28 cellular contexts compared by ENCODE assay signal in the genomic region with DNA sequence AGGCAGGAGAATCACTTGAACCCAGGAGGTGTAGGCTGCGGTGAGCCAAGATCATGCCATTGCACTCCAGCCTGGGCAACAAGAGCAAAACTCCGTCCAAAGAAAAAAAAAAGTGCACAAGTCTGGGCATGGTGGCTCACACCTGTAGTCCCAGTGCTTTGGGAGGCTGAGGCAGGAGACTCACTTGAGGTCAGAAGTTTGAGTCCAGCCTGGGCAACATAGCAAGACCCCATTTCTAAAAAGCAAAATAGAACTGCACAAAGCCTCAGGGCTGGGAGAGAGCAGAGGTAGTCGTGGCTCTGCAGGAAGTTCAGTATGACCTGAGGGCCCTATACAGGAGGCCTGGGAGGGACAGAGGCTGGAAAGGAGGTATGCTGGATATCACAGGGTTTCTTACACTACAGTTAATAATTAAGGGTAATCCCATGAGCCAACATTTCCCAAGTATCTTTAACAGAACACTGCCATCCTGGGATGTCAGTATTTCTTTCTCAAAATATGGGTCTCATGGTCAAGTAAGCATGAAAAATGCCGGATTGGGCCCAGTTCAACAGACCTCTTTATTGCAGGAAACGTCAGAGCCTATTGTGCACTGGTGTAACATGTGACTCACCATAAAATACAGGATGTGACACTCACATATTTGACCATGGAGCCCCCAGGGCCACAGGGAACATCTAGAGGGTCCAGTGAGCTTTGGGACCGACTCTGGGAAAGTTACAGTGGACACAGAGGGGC. TPM values are rescaled to one million over a fixed set of nuclear protein-coding genes. Genes with fewer than 3 reads are reported as not detected.
DNase-seq lines count a peak whose midpoint lies in the region; ATAC-seq and TF ChIP-seq lines count a peak whose summit lies in the region.
"Had no signal": no experiment of that assay in that cellular context is flagged by ENCODE, and none has a peak within 500 bp of the region (broad histone marks: within the 10 kb centered on the region; RNA-seq: fewer than 3 reads in every experiment).

No MANE protein-coding gene starts in this region.

- ATAC-seq in WTC11: no peak
- ATAC-seq: body of pancreas, sciatic nerve, SK-N-SH treated with all-trans-retinoic acid at 6 μM for 48 hours, T-helper 17 cell had no signal

- H3K36me3 Mint-ChIP-seq in WTC11 (no peaks in the 10 kb centered on the region), neural crest cell (ENCODE audit: low read depth) (no peaks in the 10 kb centered on the region)
- H3K36me3 Mint-ChIP-seq in activated CD4-positive, alpha-beta memory T cell treated with anti-CD3 and anti-CD28 coated beads, Interleukin-2, amount 10 ng/mL, durations not matched to agents 7 days and 5 days (ENCODE audit: low read depth): peaks cover 15% of the 10 kb centered on the region

- POLR2A ChIA-PET in WTC11 (lab: Charles Lee): no interaction called here
- POLR2A ChIA-PET in activated CD4-positive, alpha-beta memory T cell treated with anti-CD3 and anti-CD28 coated beads, Interleukin-2, amount 10 ng/mL, durations not matched to agents 7 days and 5 days (lab: Charles Lee): no interaction called here

- H3K27me3 Mint-ChIP-seq in WTC11 (ENCODE audit: low read depth) (no peaks in the 10 kb centered on the region; the same call in 1 of the 2 replicates), neural crest cell (ENCODE audit: low read depth) (no peaks in the 10 kb centered on the region)
- H3K27me3 Mint-ChIP-seq in activated CD4-positive, alpha-beta memory T cell treated with anti-CD3 and anti-CD28 coated beads, Interleukin-2, amount 10 ng/mL, durations not matched to agents 7 days and 5 days: no peaks in the 10 kb centered on the region
- H3K27me3 Mint-ChIP-seq: dendritic cell treated with granulocyte-macrophage colony-stimulating factor and Interleukin-4, amounts not matched to agents 40 ng/mL and 50 ng/mL, for 4 days; IgD-negative memory B cell; T-helper 17 cell had no signal

- H3K27ac Mint-ChIP-seq in WTC11: no peak overlapping the region
- H3K27ac Mint-ChIP-seq in neural crest cell (ENCODE audit: unreplicated experiment): peak overlapping the region; percentile 39
- H3K27ac Mint-ChIP-seq in activated CD4-positive, alpha-beta memory T cell treated with anti-CD3 and anti-CD28 coated beads, Interleukin-2, amount 10 ng/mL, durations not matched to agents 7 days and 5 days: no peak overlapping the region
- H3K27ac Mint-ChIP-seq: activated naive CD4-positive, alpha-beta T cell treated with anti-CD3 and anti-CD28 coated beads for 36 hours; dendritic cell treated with granulocyte-macrophage colony-stimulating factor and Interleukin-4, amounts not matched to agents 40 ng/mL and 50 ng/mL, for 4 days; IgD-negative memory B cell; immature natural killer cell; progenitor cell of endocrine pancreas; T-helper 17 cell had no signal

- H3K4me3 Mint-ChIP-seq in WTC11 (no peak overlapping the region), neural crest cell (no peak overlapping the region)
- H3K4me3 Mint-ChIP-seq in activated CD4-positive, alpha-beta memory T cell treated with anti-CD3 and anti-CD28 coated beads, Interleukin-2, amount 10 ng/mL, durations not matched to agents 7 days and 5 days: no peak overlapping the region
- H3K4me3 Mint-ChIP-seq: activated naive CD4-positive, alpha-beta T cell treated with anti-CD3 and anti-CD28 coated beads for 36 hours; dendritic cell treated with granulocyte-macrophage colony-stimulating factor and Interleukin-4, amounts not matched to agents 40 ng/mL and 50 ng/mL, for 4 days; IgD-negative memory B cell; immature natural killer cell had no signal

- in situ Hi-C loops in ACHN (cut with HindIII; ENCODE audit: low pct_ligation_motif_present, low pct_unique_long_range_greater_than_20kb, low sequenced_read_pairs): no loop called here

- TF ChIP-seq CTCF in WTC11 (IDR thresholded peaks at IDR 0.05) (no peak), neural crest cell (conservative IDR thresholded peaks at IDR 0.05) (no peak)

- H3K4me1 Mint-ChIP-seq in WTC11 (peaks cover 9% of the 10 kb centered on the region), neural crest cell (no peaks in the 10 kb centered on the region)
- H3K4me1 Mint-ChIP-seq in activated CD4-positive, alpha-beta memory T cell treated with anti-CD3 and anti-CD28 coated beads, Interleukin-2, amount 10 ng/mL, durations not matched to agents 7 days and 5 days: peaks cover 14% of the 10 kb centered on the region

- CTCF ChIA-PET in WTC11 (lab: Charles Lee): no interaction called here
- CTCF ChIA-PET in activated CD4-positive, alpha-beta memory T cell treated with anti-CD3 and anti-CD28 coated beads, Interleukin-2, amount 10 ng/mL, durations not matched to agents 7 days and 5 days (lab: Charles Lee): no interaction called here

- no peaks in the 10 kb centered on the region for H3K9me3 Mint-ChIP-seq in WTC11
- no peaks in the 10 kb centered on the region for H3K9me3 Mint-ChIP-seq in neural crest cell
- no peaks in the 10 kb centered on the region for H3K9me3 Mint-ChIP-seq in activated CD4-positive, alpha-beta memory T cell treated with anti-CD3 and anti-CD28 coated beads, Interleukin-2, amount 10 ng/mL, durations not matched to agents 7 days and 5 days
- H3K9me3 Mint-ChIP-seq: activated naive CD4-positive, alpha-beta T cell treated with anti-CD3 and anti-CD28 coated beads for 36 hours; dendritic cell treated with granulocyte-macrophage colony-stimulating factor and Interleukin-4, amounts not matched to agents 40 ng/mL and 50 ng/mL, for 4 days; IgD-negative memory B cell; immature natural killer cell had no signal

- DNase-seq in ACHN: peak; percentile 98
- DNase-seq in WTC11 (ENCODE audit: low spot score): no peak
- DNase-seq in foreskin melanocyte: peak; percentile 54
- no peak for DNase-seq in neural crest cell (ENCODE audit: low read depth, low spot score)
- no peak for DNase-seq in superior temporal gyrus (ENCODE audit: extremely low spot score)
- no peak for DNase-seq in activated CD4-positive, alpha-beta memory T cell treated with anti-CD3 and anti-CD28 coated beads, Interleukin-2, amount 10 ng/mL, durations not matched to agents 7 days and 5 days
- DNase-seq in Kasumi-1 (lab: John Stamatoyannopoulos, UW): no peak
- DNase-seq in ureter (ENCODE audit: low spot score): no peak
- DNase-seq: activated CD4-positive, alpha-beta T cell treated with anti-CD3 and anti-CD28 coated beads, Interleukin-2, amount 50 U/mL, for 48 hours; activated CD4-positive, CD25-positive, alpha-beta regulatory T cell treated with anti-CD3 and anti-CD28 coated beads, Interleukin-2, amount 50 U/mL, for 72 hours; activated naive CD4-positive, alpha-beta T cell treated with anti-CD3 and anti-CD28 coated beads for 36 hours; adrenal gland; body of pancreas; Caco-2; GF-D8; immature natural killer cell; left ventricle myocardium inferior; NCI-H1092 treated with DMSO at 0.1 percent for 48 hours; NCI-H187 treated with DMSO at 0.1 percent for 48 hours; NCI-H526; OCI-M1; stimulated activated CD4-positive, alpha-beta T cell treated with anti-CD3 and anti-CD28 coated beads, Interleukin-2, amount 100 ng/mL, for 48 hours; T-helper 17 cell had no signal

TF ChIP-seq in WTC11, 78 proteins besides CTCF, POLR2A, EP300 and RAD21 (continues in another document):
- TF ChIP-seq, protein P1, sequence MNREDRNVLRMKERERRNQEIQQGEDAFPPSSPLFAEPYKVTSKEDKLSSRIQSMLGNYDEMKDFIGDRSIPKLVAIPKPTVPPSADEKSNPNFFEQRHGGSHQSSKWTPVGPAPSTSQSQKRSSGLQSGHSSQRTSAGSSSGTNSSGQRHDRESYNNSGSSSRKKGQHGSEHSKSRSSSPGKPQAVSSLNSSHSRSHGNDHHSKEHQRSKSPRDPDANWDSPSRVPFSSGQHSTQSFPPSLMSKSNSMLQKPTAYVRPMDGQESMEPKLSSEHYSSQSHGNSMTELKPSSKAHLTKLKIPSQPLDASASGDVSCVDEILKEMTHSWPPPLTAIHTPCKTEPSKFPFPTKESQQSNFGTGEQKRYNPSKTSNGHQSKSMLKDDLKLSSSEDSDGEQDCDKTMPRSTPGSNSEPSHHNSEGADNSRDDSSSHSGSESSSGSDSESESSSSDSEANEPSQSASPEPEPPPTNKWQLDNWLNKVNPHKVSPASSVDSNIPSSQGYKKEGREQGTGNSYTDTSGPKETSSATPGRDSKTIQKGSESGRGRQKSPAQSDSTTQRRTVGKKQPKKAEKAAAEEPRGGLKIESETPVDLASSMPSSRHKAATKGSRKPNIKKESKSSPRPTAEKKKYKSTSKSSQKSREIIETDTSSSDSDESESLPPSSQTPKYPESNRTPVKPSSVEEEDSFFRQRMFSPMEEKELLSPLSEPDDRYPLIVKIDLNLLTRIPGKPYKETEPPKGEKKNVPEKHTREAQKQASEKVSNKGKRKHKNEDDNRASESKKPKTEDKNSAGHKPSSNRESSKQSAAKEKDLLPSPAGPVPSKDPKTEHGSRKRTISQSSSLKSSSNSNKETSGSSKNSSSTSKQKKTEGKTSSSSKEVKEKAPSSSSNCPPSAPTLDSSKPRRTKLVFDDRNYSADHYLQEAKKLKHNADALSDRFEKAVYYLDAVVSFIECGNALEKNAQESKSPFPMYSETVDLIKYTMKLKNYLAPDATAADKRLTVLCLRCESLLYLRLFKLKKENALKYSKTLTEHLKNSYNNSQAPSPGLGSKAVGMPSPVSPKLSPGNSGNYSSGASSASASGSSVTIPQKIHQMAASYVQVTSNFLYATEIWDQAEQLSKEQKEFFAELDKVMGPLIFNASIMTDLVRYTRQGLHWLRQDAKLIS (CRISPR knock-in tag; IDR thresholded peaks at IDR 0.05; ENCODE audit: borderline replicate concordance): no peak
- TF ChIP-seq, protein P2, sequence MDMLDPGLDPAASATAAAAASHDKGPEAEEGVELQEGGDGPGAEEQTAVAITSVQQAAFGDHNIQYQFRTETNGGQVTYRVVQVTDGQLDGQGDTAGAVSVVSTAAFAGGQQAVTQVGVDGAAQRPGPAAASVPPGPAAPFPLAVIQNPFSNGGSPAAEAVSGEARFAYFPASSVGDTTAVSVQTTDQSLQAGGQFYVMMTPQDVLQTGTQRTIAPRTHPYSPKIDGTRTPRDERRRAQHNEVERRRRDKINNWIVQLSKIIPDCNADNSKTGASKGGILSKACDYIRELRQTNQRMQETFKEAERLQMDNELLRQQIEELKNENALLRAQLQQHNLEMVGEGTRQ (CRISPR knock-in tag; IDR thresholded peaks at IDR 0.05): no peak
- TF ChIP-seq ZNF138 (CRISPR knock-in tag; conservative IDR thresholded peaks at IDR 0.05) (no peak), ZNF121 (CRISPR knock-in tag; IDR thresholded peaks at IDR 0.05) (peak; percentile 73; the same call in 1 of the 2 replicates), HMGA2 (CRISPR knock-in tag; IDR thresholded peaks at IDR 0.05) (no peak)

RNA-seq across cellular contexts. Expression of gene ACSL1, which starts 37.8 kb away (rescaled TPM):
- total RNA-seq in WTC11 (2021) (5.1 to 6.6 TPM (median 5.9 TPM) in 3 replicates), neural crest cell (10.4 and 10.6 TPM in 2 replicates), ureter (104 TPM)
- total RNA-seq in activated CD4-positive, alpha-beta memory T cell treated with anti-CD3 and anti-CD28 coated beads, Interleukin-2, amount 10 ng/mL, durations not matched to agents 7 days and 5 days: 10 to 100 TPM; 16.0 to 16.1 TPM

RNA-seq across cellular contexts. Expression of gene CENPU, which starts 54.0 kb away (rescaled TPM):
- total RNA-seq in WTC11 (2021): 52.9 to 60.5 TPM (median 53.4 TPM) in 3 replicates
- total RNA-seq in neural crest cell: 76.6 and 85.3 TPM in 2 replicates
- total RNA-seq in activated CD4-positive, alpha-beta memory T cell treated with anti-CD3 and anti-CD28 coated beads, Interleukin-2, amount 10 ng/mL, durations not matched to agents 7 days and 5 days: 10 to 100 TPM; 69.6 to 69.7 TPM
- total RNA-seq in ureter: 3.1 TPM

Comparison
In these comparisons a context has a peak if more than half of its experiments do, and no peak if none do; other contexts are left out.
1. DNase-seq: peak in ACHN (single experiment) and foreskin melanocyte (single experiment); none in WTC11 (single experiment), neural crest cell (single experiment), superior temporal gyrus (single experiment), activated CD4-positive, alpha-beta memory T cell treated with anti-CD3 and anti-CD28 coated beads, Interleukin-2, amount 10 ng/mL, durations not matched to agents 7 days and 5 days (single experiment), Kasumi-1 (0 of 2) and ureter (single experiment).
2. RNA of gene CENPU, which starts 54.0 kb away (total RNA-seq): 76.6 to 85.3 TPM in neural crest cell, 69.6 to 69.7 TPM in activated CD4-positive, alpha-beta memory T cell treated with anti-CD3 and anti-CD28 coated beads, Interleukin-2, amount 10 ng/mL, durations not matched to agents 7 days and 5 days and 52.9 to 60.5 TPM in WTC11; 3.1 TPM in ureter (single experiment); every median in the first group is over 10 times any median in the second.